17 cellular contexts compared by ENCODE assay signal in genomic region chr9:89642789-89643188, GRCh38. TPM values are rescaled to one million over a fixed set of nuclear protein-coding genes. Genes with fewer than 3 reads are reported as not detected.
A peak's percentile ranks its signal among the peaks of the same experiment; 100 is the strongest.
DNase-seq lines count a peak whose midpoint lies in the region; ATAC-seq and TF ChIP-seq lines count a peak whose summit lies in the region.
"Had no signal": no experiment of that assay in that cellular context is flagged by ENCODE, and none has a peak within 500 bp of the region (broad histone marks: within the 10 kb centered on the region; RNA-seq: fewer than 3 reads in every experiment).

No MANE protein-coding gene starts in this region.

- no peaks in the 10 kb centered on the region for H3K27me3 Mint-ChIP-seq in activated T-helper 17 cell treated with anti-CD3 and anti-CD28 coated beads, Interleukin-2, amount 50 U/mL, for 72 hours
- H3K27me3 Mint-ChIP-seq in chondrocyte (ENCODE audit: low read depth), result peaks cover 15% of the 10 kb centered on the region

- H3K56ac ChIP-seq in mesendoderm (ENCODE audit: low read length), result no peak overlapping the region

- no peak overlapping the region for H3K4ac ChIP-seq in mesendoderm (ENCODE audit: low read depth, low read length)

- no peak overlapping the region for H3K4me3 Mint-ChIP-seq in activated T-helper 17 cell treated with anti-CD3 and anti-CD28 coated beads, Interleukin-2, amount 50 U/mL, for 72 hours
- no peak overlapping the region for H3K4me3 Mint-ChIP-seq in stimulated activated effector memory CD8-positive, alpha-beta T cell treated with anti-CD3 and anti-CD28 coated beads, Interleukin-12 subunit alpha, Interleukin-12 subunit beta, amount 100 ng/mL, for 72 hours
- no peak overlapping the region for H3K4me3 Mint-ChIP-seq in chondrocyte (ENCODE audit: unreplicated experiment)
- H3K4me3 Mint-ChIP-seq: HFFc6 had no signal

- no peaks in the 10 kb centered on the region for H3K4me1 Mint-ChIP-seq in activated T-helper 17 cell treated with anti-CD3 and anti-CD28 coated beads, Interleukin-2, amount 50 U/mL, for 72 hours
- H3K4me1 Mint-ChIP-seq in stimulated activated effector memory CD8-positive, alpha-beta T cell treated with anti-CD3 and anti-CD28 coated beads, Interleukin-12 subunit alpha, Interleukin-12 subunit beta, amount 100 ng/mL, for 72 hours, result no peaks in the 10 kb centered on the region
- H3K4me1 Mint-ChIP-seq in chondrocyte (ENCODE audit: low read depth), result peaks cover 8% of the 10 kb centered on the region

- TF ChIP-seq CTCF in SK-N-SH (IDR thresholded peaks at IDR 0.05), result no peak
- no peak for TF ChIP-seq CTCF in chondrocyte (IDR thresholded peaks at IDR 0.05)

- H2AFZ ChIP-seq in SK-N-SH (ENCODE audit: low read depth), result no peak overlapping the region

- H3K9me2 ChIP-seq in SK-N-SH, result no peaks in the 10 kb centered on the region

- no peak overlapping the region for H2BK120ac ChIP-seq in mesendoderm (ENCODE audit: low read depth, low read length)

- H3K4me2 ChIP-seq in SK-N-SH (no peak overlapping the region), mesendoderm (ENCODE audit: low read length) (no peak overlapping the region)
- H3K4me2 ChIP-seq: A549, KMS-11 had no signal

- ATAC-seq in SK-N-SH treated with all-trans-retinoic acid at 6 μM for 48 hours, result no peak
- peak; percentile 72 for ATAC-seq in activated T-helper 17 cell treated with anti-CD3 and anti-CD28 coated beads, Interleukin-2, amount 50 U/mL, for 72 hours (replicated peaks)
- ATAC-seq in stimulated activated effector memory CD8-positive, alpha-beta T cell treated with anti-CD3 and anti-CD28 coated beads, Interleukin-12 subunit alpha, Interleukin-12 subunit beta, amount 100 ng/mL, for 72 hours, result peak; percentile 64
- ATAC-seq in GM18502 (IDR thresholded peaks at IDR 0.05; ENCODE audit: poor library complexity, unreplicated experiment), result no peak
- ATAC-seq: A549 had no signal

- H3K36me3 ChIP-seq in SK-N-SH (replicated peaks in 1 of 2; ENCODE audit: control insufficient read depth in 1 of 2, insufficient read depth in 2 of 2, low read length in 1 of 2), result no peaks in the 10 kb centered on the region
- H3K36me3 ChIP-seq in mesendoderm (ENCODE audit: control insufficient read depth, insufficient read depth, low read length), result no peaks in the 10 kb centered on the region
- H3K36me3 ChIP-seq: MG63 had no signal

- H3K18ac ChIP-seq in mesendoderm (ENCODE audit: low read length), result no peak overlapping the region

- H3K27me3 ChIP-seq in SK-N-SH (ENCODE audit: insufficient read depth) (no peaks in the 10 kb centered on the region), mesendoderm (ENCODE audit: insufficient read depth, low read length, poor library complexity) (no peaks in the 10 kb centered on the region)
- H3K27me3 ChIP-seq: MG63 had no signal

- H4K20me1 ChIP-seq in SK-N-SH (ENCODE audit: insufficient read depth), result no peaks in the 10 kb centered on the region

- no peaks in the 10 kb centered on the region for H3K79me1 ChIP-seq in mesendoderm (ENCODE audit: low read length)

- H3K4me3 ChIP-seq in SK-N-SH (ENCODE audit: low read depth in 2 of 2, low read length in 1 of 2) (no peak overlapping the region), mesendoderm (ENCODE audit: low read length) (no peak overlapping the region)
- H3K4me3 ChIP-seq: A549, MG63 had no signal

- H3K9me3 ChIP-seq in SK-N-SH, result no peaks in the 10 kb centered on the region
- H3K9me3 ChIP-seq: A549, MG63 had no signal

- 29% methylated on average over 6 of the region's 6 CpGs for WGBS in SK-N-SH (ENCODE audit: low lambda C conversion rate)
- WGBS in mesendoderm (ENCODE audit: extremely low coverage, insufficient coverage, low lambda C conversion rate), result no CpG with 5 or more reads among the region's 6 CpGs

- H3K27ac ChIP-seq in SK-N-SH (ENCODE audit: low read depth in 2 of 2, low read length in 1 of 2) (no peak overlapping the region), mesendoderm (ENCODE audit: low read depth, low read length) (no peak overlapping the region)
- H3K27ac ChIP-seq: A549, KMS-11 had no signal

- H3K9ac ChIP-seq in SK-N-SH (no peak overlapping the region), mesendoderm (ENCODE audit: low read length) (no peak overlapping the region)
- H3K9ac ChIP-seq: KMS-11 had no signal

- H2AK5ac ChIP-seq in mesendoderm (ENCODE audit: low read length), result no peak overlapping the region

- H3K27ac Mint-ChIP-seq in activated T-helper 17 cell treated with anti-CD3 and anti-CD28 coated beads, Interleukin-2, amount 50 U/mL, for 72 hours, result no peak overlapping the region
- H3K27ac Mint-ChIP-seq in stimulated activated effector memory CD8-positive, alpha-beta T cell treated with anti-CD3 and anti-CD28 coated beads, Interleukin-12 subunit alpha, Interleukin-12 subunit beta, amount 100 ng/mL, for 72 hours, result no peak overlapping the region
- H3K27ac Mint-ChIP-seq in chondrocyte (ENCODE audit: unreplicated experiment), result no peak overlapping the region
- H3K27ac Mint-ChIP-seq: HFFc6 had no signal

- H3K9me3 Mint-ChIP-seq in activated T-helper 17 cell treated with anti-CD3 and anti-CD28 coated beads, Interleukin-2, amount 50 U/mL, for 72 hours, result peaks cover 3% of the 10 kb centered on the region
- H3K9me3 Mint-ChIP-seq in stimulated activated effector memory CD8-positive, alpha-beta T cell treated with anti-CD3 and anti-CD28 coated beads, Interleukin-12 subunit alpha, Interleukin-12 subunit beta, amount 100 ng/mL, for 72 hours, result no peaks in the 10 kb centered on the region
- peaks cover 2% of the 10 kb centered on the region for H3K9me3 Mint-ChIP-seq in chondrocyte (ENCODE audit: low read depth)

- H3K79me2 ChIP-seq in SK-N-SH (ENCODE audit: insufficient read depth) (no peaks in the 10 kb centered on the region), mesendoderm (ENCODE audit: control insufficient read depth, insufficient read depth, low read length) (no peaks in the 10 kb centered on the region)

- no peaks in the 10 kb centered on the region for H3K36me3 Mint-ChIP-seq in activated T-helper 17 cell treated with anti-CD3 and anti-CD28 coated beads, Interleukin-2, amount 50 U/mL, for 72 hours (ENCODE audit: low read depth)
- no peaks in the 10 kb centered on the region for H3K36me3 Mint-ChIP-seq in stimulated activated effector memory CD8-positive, alpha-beta T cell treated with anti-CD3 and anti-CD28 coated beads, Interleukin-12 subunit alpha, Interleukin-12 subunit beta, amount 100 ng/mL, for 72 hours
- no peaks in the 10 kb centered on the region for H3K36me3 Mint-ChIP-seq in chondrocyte (ENCODE audit: low read depth)

- H4K8ac ChIP-seq in mesendoderm (ENCODE audit: low read depth, low read length), result no peak overlapping the region

- TF ChIP-seq RAD21 in SK-N-SH (IDR thresholded peaks at IDR 0.05; ENCODE audit: low read length), result no peak

- no peak overlapping the region for H2BK5ac ChIP-seq in mesendoderm (ENCODE audit: low read length)

- CTCF ChIA-PET in SK-N-SH (lab: Yijun Ruan, JAX), result no interaction called here

- TF ChIP-seq EP300 in SK-N-SH (IDR thresholded peaks at IDR 0.05; ENCODE audit: borderline replicate concordance in 1 of 2, low read depth in 1 of 2, low read length in 1 of 2), result no peak

- H4K5ac ChIP-seq in mesendoderm (ENCODE audit: low read length), result no peak overlapping the region

- POLR2A ChIA-PET in SK-N-SH (lab: Yijun Ruan, JAX), result no interaction called here

- no peak overlapping the region for H3K23ac ChIP-seq in mesendoderm (ENCODE audit: low read length)

- H2BK15ac ChIP-seq in mesendoderm (replicated peaks; ENCODE audit: low read depth), result no peak overlapping the region

- DNase-seq in SK-N-SH (no peak), mesendoderm (peak; percentile 34), chondrocyte (ENCODE audit: low spot score) (no peak)
- no peak for DNase-seq in stimulated activated effector memory CD8-positive, alpha-beta T cell treated with anti-CD3 and anti-CD28 coated beads, Interleukin-12 subunit alpha, Interleukin-12 subunit beta, amount 100 ng/mL, for 72 hours (ENCODE audit: low spot score in 2 of 2)
- no peak for DNase-seq in stimulated activated CD4-positive, alpha-beta T cell treated with anti-CD3 and anti-CD28 coated beads, Interleukin-1b, Interleukin-23, amount 100 ng/mL, for 48 hours
- DNase-seq: HFFc6, MG63, NCI-H1092 treated with DMSO at 0.1 percent for 48 hours, NCI-H1694, NCI-H226, NCI-H69 had no signal

- no peaks in the 10 kb centered on the region for H3F3A ChIP-seq in SK-N-SH (replicated peaks; ENCODE audit: insufficient read depth)

- H3K4me1 ChIP-seq in SK-N-SH (ENCODE audit: control insufficient read depth in 1 of 2, insufficient read depth in 2 of 2, low read depth in 1 of 2, low read length in 1 of 2), result peaks cover 0 to 7% of the 10 kb centered on the region in 2 experiments; a peak in 1 of 4 replicates
- H3K4me1 ChIP-seq in mesendoderm (ENCODE audit: control insufficient read depth, low read depth, low read length), result peaks cover 4% of the 10 kb centered on the region
- H3K4me1 ChIP-seq: A549 had no signal

RNA-seq across cellular contexts. Expression of gene GADD45G, which starts 38.0 kb away (rescaled TPM):
- 1.3 and 1.8 TPM in 2 replicates for polyA plus RNA-seq in SK-N-SH (2012; rRNA removed)
- polyA plus RNA-seq in SK-N-SH (2012; cell fraction: cytosol; rRNA removed), result 0.98 and 1.4 TPM in 2 replicates
- 3.2 and 7.4 TPM in 2 replicates for polyA plus RNA-seq in SK-N-SH (2012; cell fraction: nucleus; rRNA removed)
- total RNA-seq in activated T-helper 17 cell treated with anti-CD3 and anti-CD28 coated beads, Interleukin-2, amount 50 U/mL, for 72 hours, result 10 to 100 TPM in 1 of 2 donors, 1 to 10 TPM in 1; 5.7 to 11.7 TPM
- polyA plus RNA-seq in mesendoderm (2013, experiment 1 of 2), result 2.0 TPM
- 2.2 TPM for polyA plus RNA-seq in mesendoderm (2013, experiment 2 of 2)
- total RNA-seq in chondrocyte, result 1.5 to 4.6 TPM (median 3.2 TPM) in 3 replicates
- total RNA-seq: SK-MEL-5 had no signal

Comparison
In these comparisons a context has a peak if more than half of its experiments do, and no peak if none do; other contexts are left out.
1. ATAC-seq: peak in activated T-helper 17 cell treated with anti-CD3 and anti-CD28 coated beads, Interleukin-2, amount 50 U/mL, for 72 hours (single experiment) and stimulated activated effector memory CD8-positive, alpha-beta T cell treated with anti-CD3 and anti-CD28 coated beads, Interleukin-12 subunit alpha, Interleukin-12 subunit beta, amount 100 ng/mL, for 72 hours (single experiment); none in SK-N-SH treated with all-trans-retinoic acid at 6 μM for 48 hours (single experiment) and GM18502 (single experiment).